8 cellular contexts compared by ENCODE assay signal in the genomic region with DNA sequence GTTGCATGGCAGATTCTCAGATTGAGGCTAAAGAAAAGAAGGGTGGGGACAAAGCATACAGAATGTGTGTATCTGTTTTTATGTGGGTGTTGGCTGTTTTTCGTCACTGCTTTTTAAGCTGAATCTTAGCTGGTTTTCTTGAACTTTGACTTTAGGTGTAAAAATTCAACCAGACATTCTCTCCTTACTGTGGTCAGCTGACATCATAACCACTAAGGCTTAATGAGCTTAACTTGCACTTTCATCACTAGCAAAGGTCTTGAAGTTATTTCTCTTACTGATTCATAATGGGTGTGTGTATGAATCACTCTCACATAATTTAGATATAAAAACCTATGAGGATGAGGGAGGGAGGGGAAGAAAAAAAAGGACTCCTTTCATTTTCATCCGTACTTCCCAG. TPM values are rescaled to one million over a fixed set of nuclear protein-coding genes. Genes with fewer than 3 reads are reported as not detected.
DNase-seq lines count a peak whose midpoint lies in the region; ATAC-seq and TF ChIP-seq lines count a peak whose summit lies in the region.

No MANE protein-coding gene starts in this region.

- no peak overlapping the region for H3K4me3 ChIP-seq in CD8-positive, alpha-beta T cell (ENCODE audit: low read depth, low read length)
- H3K4me3 ChIP-seq in mesendoderm (ENCODE audit: low read length), result no peak overlapping the region

- H3K56ac ChIP-seq in mesendoderm (ENCODE audit: low read length), result no peak overlapping the region

- H3K4me3 Mint-ChIP-seq in CD8-positive, alpha-beta T cell, result no peak overlapping the region
- H3K4me3 Mint-ChIP-seq in chondrocyte (ENCODE audit: unreplicated experiment) (peak overlapping the region; percentile 61), nephron (no peak overlapping the region)

- H3K9me3 ChIP-seq in CD8-positive, alpha-beta T cell (ENCODE audit: low read length), result no peaks in the 10 kb centered on the region

- H3K23ac ChIP-seq in mesendoderm (ENCODE audit: low read length), result no peak overlapping the region

- intact Hi-C loops in CD8-positive, alpha-beta T cell (cut with DNase I, micrococcal nuclease), result no loop called here

- CTCF ChIA-PET in CD8-positive, alpha-beta T cell (lab: Charles Lee), result interaction anchor here (1.0 to 2.1 kb wide), 3 partner anchors 20 to 93 kb away, joined by 3 to 9 read pairs (median 4); no protein-coding TSS in a partner anchor

- H3K36me3 Mint-ChIP-seq in CD8-positive, alpha-beta T cell, result peaks cover 45% of the 10 kb centered on the region
- H3K36me3 Mint-ChIP-seq in chondrocyte (ENCODE audit: low read depth) (peaks cover 15% of the 10 kb centered on the region), nephron (ENCODE audit: low read depth) (peaks cover 40% of the 10 kb centered on the region)

- no peak overlapping the region for H2BK15ac ChIP-seq in mesendoderm (replicated peaks; ENCODE audit: low read depth)

- no peak overlapping the region for H2AK5ac ChIP-seq in mesendoderm (ENCODE audit: low read length)

- H3K79me2 ChIP-seq in mesendoderm (ENCODE audit: control insufficient read depth, insufficient read depth, low read length), result peaks cover 4% of the 10 kb centered on the region

- H3K27me3 Mint-ChIP-seq in CD8-positive, alpha-beta T cell (ENCODE audit: low read depth), result no peaks in the 10 kb centered on the region
- H3K27me3 Mint-ChIP-seq in chondrocyte (ENCODE audit: low read depth), result no peaks in the 10 kb centered on the region
- H3K27me3 Mint-ChIP-seq in nephron (ENCODE audit: low read depth), result no peaks in the 10 kb centered on the region

- H3K9me3 Mint-ChIP-seq in CD8-positive, alpha-beta T cell, result no peaks in the 10 kb centered on the region
- H3K9me3 Mint-ChIP-seq in chondrocyte (ENCODE audit: low read depth) (no peaks in the 10 kb centered on the region), nephron (no peaks in the 10 kb centered on the region)

- H4K5ac ChIP-seq in mesendoderm (ENCODE audit: low read length), result no peak overlapping the region

- H3K4me1 Mint-ChIP-seq in CD8-positive, alpha-beta T cell (ENCODE audit: low read depth), result peaks cover 24% of the 10 kb centered on the region
- peaks cover 53% of the 10 kb centered on the region for H3K4me1 Mint-ChIP-seq in chondrocyte (ENCODE audit: low read depth)
- H3K4me1 Mint-ChIP-seq in nephron, result peaks cover 21% of the 10 kb centered on the region

- no peak overlapping the region for H3K4me2 ChIP-seq in mesendoderm (ENCODE audit: low read length)

- H3K4ac ChIP-seq in mesendoderm (ENCODE audit: low read depth, low read length), result no peak overlapping the region

- peak; percentile 9 for ATAC-seq in CD8-positive, alpha-beta T cell

- peaks cover 5% of the 10 kb centered on the region for H3K4me1 ChIP-seq in CD8-positive, alpha-beta T cell (ENCODE audit: insufficient read depth, low read length)
- H3K4me1 ChIP-seq in mesendoderm (ENCODE audit: control insufficient read depth, low read depth, low read length), result peaks cover 7% of the 10 kb centered on the region

- no peak overlapping the region for H4K8ac ChIP-seq in mesendoderm (ENCODE audit: low read depth, low read length)

- peak overlapping the region; percentile 66 for H3K27ac Mint-ChIP-seq in CD8-positive, alpha-beta T cell
- peak overlapping the region; percentile 97 for H3K27ac Mint-ChIP-seq in chondrocyte (ENCODE audit: unreplicated experiment)
- peak overlapping the region; percentile 15 to 91 (median 47) for H3K27ac Mint-ChIP-seq in nephron

- H3K27me3 ChIP-seq in CD8-positive, alpha-beta T cell (ENCODE audit: insufficient read depth, low read length), result no peaks in the 10 kb centered on the region
- H3K27me3 ChIP-seq in mesendoderm (ENCODE audit: insufficient read depth, low read length, poor library complexity), result no peaks in the 10 kb centered on the region

- POLR2A ChIA-PET in CD8-positive, alpha-beta T cell (lab: Charles Lee), result no interaction called here

- no peak overlapping the region for H3K18ac ChIP-seq in mesendoderm (ENCODE audit: low read length)

- H3K36me3 ChIP-seq in CD8-positive, alpha-beta T cell (ENCODE audit: insufficient read depth, low read length), result no peaks in the 10 kb centered on the region
- no peaks in the 10 kb centered on the region for H3K36me3 ChIP-seq in mesendoderm (ENCODE audit: control insufficient read depth, insufficient read depth, low read length)

- no peak overlapping the region for H3K9ac ChIP-seq in mesendoderm (ENCODE audit: low read length)

- no peak for TF ChIP-seq CTCF in CD8-positive, alpha-beta T cell (IDR thresholded peaks at IDR 0.05)
- TF ChIP-seq CTCF in chondrocyte (IDR thresholded peaks at IDR 0.05), result no peak
- TF ChIP-seq CTCF in nephron (IDR thresholded peaks at IDR 0.05; ENCODE audit: unreplicated experiment in 3 of 3), result no peak

- no peak for DNase-seq in CD8-positive, alpha-beta T cell
- DNase-seq in NCI-H226 (peak; percentile 94), chondrocyte (ENCODE audit: low spot score) (no peak), NCI-H345 (lab: John Stamatoyannopoulos, UW) (no peak), mesendoderm (no peak), NCI-H446 (lab: John Stamatoyannopoulos, UW) (no peak), GOT3 (lab: John Stamatoyannopoulos, UW) (no peak)

- H3K27ac ChIP-seq in CD8-positive, alpha-beta T cell (ENCODE audit: low read depth, low read length), result no peak overlapping the region
- H3K27ac ChIP-seq in mesendoderm (ENCODE audit: low read depth, low read length), result no peak overlapping the region

- no peak overlapping the region for H2BK120ac ChIP-seq in mesendoderm (ENCODE audit: low read depth, low read length)

- H3K79me1 ChIP-seq in mesendoderm (ENCODE audit: low read length), result peaks cover 2% of the 10 kb centered on the region

- no peak overlapping the region for H2BK5ac ChIP-seq in mesendoderm (ENCODE audit: low read length)

- WGBS in mesendoderm (ENCODE audit: extremely low coverage, insufficient coverage, low lambda C conversion rate), result no CpG with 5 or more reads among the region's 2 CpGs

RNA-seq across cellular contexts. Expression of gene CDC6, which starts 4.0 kb away (rescaled TPM):
- 1 to 10 TPM; 2.0 to 2.9 TPM for total RNA-seq in CD8-positive, alpha-beta T cell
- 8.5 to 33.1 TPM (median 9.9 TPM) in 3 replicates for total RNA-seq in chondrocyte
- polyA plus RNA-seq in mesendoderm (2013, experiment 1 of 2), result 114 TPM
- polyA plus RNA-seq in mesendoderm (2013, experiment 2 of 2), result 117 TPM

RNA-seq across cellular contexts. Expression of gene RARA, which starts 25.3 kb away (rescaled TPM):
- total RNA-seq in CD8-positive, alpha-beta T cell, result 100 to 1,000 TPM; 133 TPM
- total RNA-seq in chondrocyte, result 59.2 to 65.7 TPM (median 61.2 TPM) in 3 replicates
- polyA plus RNA-seq in mesendoderm (2013, experiment 1 of 2), result 30.6 TPM
- polyA plus RNA-seq in mesendoderm (2013, experiment 2 of 2), result 29.9 TPM

Comparison
In these comparisons a context has a peak if more than half of its experiments do, and no peak if none do; other contexts are left out.
1. H3K27ac Mint-ChIP-seq: peak in every context shown above with its lines; median percentile 97 in chondrocyte; 66 in CD8-positive, alpha-beta T cell; 47 in nephron.